ENCODE assay signal across 17 cellular contexts in genomic region chr18:56068030-56068671, GRCh38.
DNase-seq lines count a peak whose midpoint lies in the region; FAIRE-seq and TF ChIP-seq lines count a peak whose summit lies in the region.
"Had no signal": no experiment of that assay in that cellular context is flagged by ENCODE, and none has a peak within 500 bp of the region (broad histone marks: within the 10 kb centered on the region; RNA-seq: fewer than 3 reads in every experiment).

No MANE protein-coding gene starts in this region.

- peak overlapping the region; percentile 72 for H3K4me3 Mint-ChIP-seq in HFFc6
- H3K4me3 Mint-ChIP-seq: endodermal cell; GM23338; naive thymus-derived CD8-positive, alpha-beta T cell had no signal

- POLR2A ChIA-PET in AG04449 (lab: Yijun Ruan, JAX), result interaction anchor here (0.6 kb wide), 1 partner anchor 110 kb away, joined by 3 read pairs; no protein-coding TSS in a partner anchor

- peak overlapping the region; percentile 66 for H3K27ac Mint-ChIP-seq in HFFc6
- H3K27ac Mint-ChIP-seq: endodermal cell; GM23338; naive thymus-derived CD8-positive, alpha-beta T cell had no signal

- DNase-seq in AG04449 (ENCODE audit: low read depth, low spot score) (peak; percentile 77), HFFc6 (peak; percentile 92), keratinocyte (ENCODE audit: low read depth, low spot score) (peak; percentile 15), HAP-1 (ENCODE audit: low spot score in 2 of 2) (no peak), NCI-H2196 (lab: John Stamatoyannopoulos, UW; ENCODE audit: unreplicated experiment) (no peak), mesenteric fat pad (ENCODE audit: low spot score) (no peak), medulla oblongata (ENCODE audit: extremely low spot score) (no peak)
- DNase-seq: activated CD8-positive, alpha-beta memory T cell treated with anti-CD3 and anti-CD28 coated beads, Interleukin-2, amount 50 U/mL, for 48 hours; endodermal cell; KBM-7; naive thymus-derived CD8-positive, alpha-beta T cell; OCI-M1; stimulated activated CD4-positive, alpha-beta T cell treated with anti-CD3 and anti-CD28 coated beads, Interleukin-12 subunit alpha, Interleukin-12 subunit beta, amount 100 ng/mL, for 4 hours had no signal

- H2AFZ ChIP-seq in keratinocyte (ENCODE audit: control insufficient read depth, low read length), result peak overlapping the region; percentile 48
- H2AFZ ChIP-seq: GM23338 had no signal

- H3K27me3 Mint-ChIP-seq in HFFc6 (ENCODE audit: insufficient read depth), result no peaks in the 10 kb centered on the region
- H3K27me3 Mint-ChIP-seq: naive thymus-derived CD8-positive, alpha-beta T cell had no signal

- H4K20me1 ChIP-seq in keratinocyte (ENCODE audit: control insufficient read depth, extremely low read depth, insufficient read depth, low read length), result no peaks in the 10 kb centered on the region
- H4K20me1 ChIP-seq: BLaER1 treated with 17β-estradiol and CSF1 and Interleukin-3, amounts not matched to agents 10 nM and 100 nM had no signal

- dilution Hi-C loops in keratinocyte (cut with MboI; ENCODE audit: extremely low pct_ligation_motif_present, low sequenced_read_pairs), result no loop called here

- H3K9me3 ChIP-seq in keratinocyte (ENCODE audit: control insufficient read depth, low read depth, low read length) (no peaks in the 10 kb centered on the region), HAP-1 (no peaks in the 10 kb centered on the region)

- H3K9ac ChIP-seq in keratinocyte (ENCODE audit: control insufficient read depth, extremely low read depth, insufficient read depth, low read length), result no peak overlapping the region
- H3K9ac ChIP-seq: BLaER1 treated with 17β-estradiol and CSF1 and Interleukin-3, amounts not matched to agents 10 nM and 100 nM had no signal

- CTCF ChIA-PET in AG04449 (lab: Yijun Ruan, JAX), result interaction anchor here (1.0 to 1.1 kb wide), 2 partner anchors 12 to 235 kb away, joined by 3 read pairs; no protein-coding TSS in a partner anchor

- no peaks in the 10 kb centered on the region for H3K79me2 ChIP-seq in keratinocyte (ENCODE audit: control insufficient read depth, insufficient read depth, low read length)

- H3K27me3 ChIP-seq in keratinocyte (ENCODE audit: control insufficient read depth, extremely low read depth, insufficient read depth, low read length), result no peaks in the 10 kb centered on the region
- H3K27me3 ChIP-seq in HAP-1 (ENCODE audit: low read depth), result no peaks in the 10 kb centered on the region
- H3K27me3 ChIP-seq: BLaER1 treated with 17β-estradiol and CSF1 and Interleukin-3, amounts not matched to agents 10 nM and 100 nM had no signal

- H3K36me3 Mint-ChIP-seq in HFFc6 (ENCODE audit: low read depth), result 0 out of 2 replicates have a peak, but pooled peaks cover 5% of the 10 kb centered on the region
- H3K36me3 Mint-ChIP-seq: naive thymus-derived CD8-positive, alpha-beta T cell had no signal

- peak overlapping the region; percentile 1 for H3K27ac ChIP-seq in angular gyrus (ENCODE audit: low read depth, low read length)
- H3K27ac ChIP-seq in keratinocyte (ENCODE audit: control insufficient read depth, insufficient read depth, low read length), result peak overlapping the region; percentile 22
- H3K27ac ChIP-seq: BLaER1 treated with 17β-estradiol and CSF1 and Interleukin-3, amounts not matched to agents 10 nM and 100 nM had no signal

- TF ChIP-seq CTCF in AG04449 (IDR thresholded peaks at IDR 0.05; ENCODE audit: insufficient read depth, low read length, missing control alignments), result no peak
- TF ChIP-seq CTCF in HFFc6 (IDR thresholded peaks at IDR 0.05), result no peak
- TF ChIP-seq CTCF in keratinocyte (optimal IDR thresholded peaks at IDR 0.05 in 1 of 3, IDR thresholded peaks at IDR 0.05 in 1 of 3, conservative IDR thresholded peaks at IDR 0.05 in 1 of 3; ENCODE audit: extremely low read depth in 1 of 3, insufficient read depth in 2 of 3, low read length in 3 of 3), result no peak

- H3K9me3 Mint-ChIP-seq in HFFc6, result 0 out of 2 replicates have a peak, but pooled peaks cover 4% of the 10 kb centered on the region
- H3K9me3 Mint-ChIP-seq: endodermal cell, GM23338 had no signal

- no peaks in the 10 kb centered on the region for H3K9me1 ChIP-seq in keratinocyte (ENCODE audit: control insufficient read depth, extremely low read depth, insufficient read depth, low read length)

- in situ Hi-C loops in HAP-1 (cut with MboI; ENCODE audit: low sequenced_read_pairs), result no loop called here

- H3K4me3 ChIP-seq in AG04449 (ENCODE audit: low read depth, low read length), result peak overlapping the region; percentile 16
- H3K4me3 ChIP-seq in keratinocyte (ENCODE audit: control insufficient read depth in 2 of 3, extremely low read depth in 1 of 3, insufficient read depth in 2 of 3, low read depth in 1 of 3, low read length in 3 of 3), result peak overlapping the region in 1 of 3 experiments; percentile 19
- no peak overlapping the region for H3K4me3 ChIP-seq in HAP-1
- H3K4me3 ChIP-seq: BLaER1 treated with 17β-estradiol and CSF1 and Interleukin-3, amounts not matched to agents 10 nM and 100 nM; GM23338 had no signal

- H3K4me1 ChIP-seq in keratinocyte (ENCODE audit: control insufficient read depth, extremely low read depth, insufficient read depth, low read length) (peaks cover 11% of the 10 kb centered on the region), HAP-1 (no peaks in the 10 kb centered on the region)
- H3K4me1 ChIP-seq: BLaER1 treated with 17β-estradiol and CSF1 and Interleukin-3, amounts not matched to agents 10 nM and 100 nM had no signal

- peaks cover 27% of the 10 kb centered on the region for H3K4me1 Mint-ChIP-seq in HFFc6 (ENCODE audit: low read depth)
- H3K4me1 Mint-ChIP-seq: endodermal cell; naive thymus-derived CD8-positive, alpha-beta T cell had no signal

- no peaks in the 10 kb centered on the region for H3K36me3 ChIP-seq in keratinocyte (ENCODE audit: control insufficient read depth in 2 of 2, extremely low read depth in 1 of 2, insufficient read depth in 2 of 2, low read length in 2 of 2)
- no peaks in the 10 kb centered on the region for H3K36me3 ChIP-seq in HAP-1 (replicated peaks)
- H3K36me3 ChIP-seq: BLaER1 treated with 17β-estradiol and CSF1 and Interleukin-3, amounts not matched to agents 10 nM and 100 nM had no signal

- H3K4me2 ChIP-seq in keratinocyte (ENCODE audit: control insufficient read depth, extremely low read depth, insufficient read depth, low read depth, low read length), result peak overlapping the region; percentile 13
- H3K4me2 ChIP-seq: BLaER1 treated with 17β-estradiol and CSF1 and Interleukin-3, amounts not matched to agents 10 nM and 100 nM; GM23338 had no signal

- peak; percentile 86 for FAIRE-seq in keratinocyte (lab: Jason Lieb, UNC)
- FAIRE-seq: TTC549 had no signal

Comparison
In these comparisons a context has a peak if more than half of its experiments do, and no peak if none do; other contexts are left out.
1. DNase-seq: peak in AG04449 (single experiment), HFFc6 (single experiment) and keratinocyte (single experiment); none in HAP-1 (0 of 2), NCI-H2196 (single experiment), mesenteric fat pad (single experiment) and medulla oblongata (single experiment).